In genomic region chr15:101031203-101031602, GRCh38 we compare ENCODE assay signal across 14 cellular contexts.
DNase-seq lines count a peak whose midpoint lies in the region; ATAC-seq, FAIRE-seq and TF ChIP-seq lines count a peak whose summit lies in the region.
"Had no signal": no experiment of that assay in that cellular context is flagged by ENCODE, and none has a peak within 500 bp of the region (broad histone marks: within the 10 kb centered on the region; RNA-seq: fewer than 3 reads in every experiment).

No MANE protein-coding gene starts in this region.

- H3K4me1 Mint-ChIP-seq in activated CD8-positive, alpha-beta T cell treated with anti-CD3 and anti-CD28 coated beads, Interleukin-2, amount 10 ng/mL, durations not matched to agents 7 days and 5 days (ENCODE audit: low read depth), result peaks cover 3% of the 10 kb centered on the region
- peaks cover 4% of the 10 kb centered on the region for H3K4me1 Mint-ChIP-seq in activated CD8-positive, alpha-beta T cell treated with anti-CD3 and anti-CD28 coated beads for 36 hours (ENCODE audit: low read depth)
- H3K4me1 Mint-ChIP-seq in astrocyte (ENCODE audit: low read depth, unreplicated experiment), result no peaks in the 10 kb centered on the region
- H3K4me1 Mint-ChIP-seq: activated naive CD4-positive, alpha-beta T cell treated with anti-CD3 and anti-CD28 coated beads, Interleukin-2, amount 10 ng/mL, durations not matched to agents 7 days and 5 days; CD8-positive, alpha-beta memory T cell had no signal

- no peaks in the 10 kb centered on the region for H3K9me3 Mint-ChIP-seq in activated CD8-positive, alpha-beta T cell treated with anti-CD3 and anti-CD28 coated beads, Interleukin-2, amount 10 ng/mL, durations not matched to agents 7 days and 5 days (ENCODE audit: insufficient read depth)
- peaks cover 13% of the 10 kb centered on the region for H3K9me3 Mint-ChIP-seq in activated CD8-positive, alpha-beta T cell treated with anti-CD3 and anti-CD28 coated beads for 36 hours
- peaks cover 1% of the 10 kb centered on the region for H3K9me3 Mint-ChIP-seq in astrocyte (ENCODE audit: unreplicated experiment)

- no peak for TF ChIP-seq POLR2A in spleen (IDR thresholded peaks at IDR 0.05)

- no peak for ATAC-seq in activated CD8-positive, alpha-beta T cell treated with anti-CD3 and anti-CD28 coated beads, Interleukin-2, amount 10 ng/mL, durations not matched to agents 7 days and 5 days
- no peak for ATAC-seq in activated CD8-positive, alpha-beta T cell treated with anti-CD3 and anti-CD28 coated beads for 36 hours
- ATAC-seq: foreskin keratinocyte had no signal

- intact Hi-C loops in activated CD8-positive, alpha-beta T cell treated with anti-CD3 and anti-CD28 coated beads for 36 hours (cut with micrococcal nuclease), result no loop called here
- intact Hi-C loops in spleen (cut with DNase I; ENCODE audit: low total_unique reads), result loop anchor here (5.0 kb wide), 1 partner anchor 46 kb away; no protein-coding TSS in a partner anchor

- H3K79me2 ChIP-seq in astrocyte (ENCODE audit: insufficient read depth, low read length), result no peaks in the 10 kb centered on the region

- H3K4me3 ChIP-seq in astrocyte (ENCODE audit: insufficient read depth, low read depth, low read length) (no peak overlapping the region), fibroblast of the aortic adventitia (ENCODE audit: low read depth, low read length) (no peak overlapping the region), spleen (no peak overlapping the region)

- peak; percentile 9 for DNase-seq in activated CD8-positive, alpha-beta T cell treated with anti-CD3 and anti-CD28 coated beads, Interleukin-2, amount 10 ng/mL, durations not matched to agents 7 days and 5 days
- no peak for DNase-seq in activated CD8-positive, alpha-beta T cell treated with anti-CD3 and anti-CD28 coated beads for 36 hours
- DNase-seq in astrocyte (ENCODE audit: low read depth), result peak; percentile 31
- peak; percentile 37 for DNase-seq in fibroblast of the aortic adventitia (ENCODE audit: low read depth)
- DNase-seq in spleen, result peak; percentile 55
- no peak for DNase-seq in GDM1 (lab: John Stamatoyannopoulos, UW)
- no peak for DNase-seq in NCI-H1436 treated with DMSO at 0.1 percent for 48 hours (lab: John Stamatoyannopoulos, UW)
- DNase-seq in NCI-H2081 (lab: John Stamatoyannopoulos, UW), result no peak
- DNase-seq: activated naive CD4-positive, alpha-beta T cell treated with anti-CD3 and anti-CD28 coated beads, Interleukin-2, amount 10 ng/mL, durations not matched to agents 7 days and 5 days; CD8-positive, alpha-beta memory T cell; NCI-H1048; NCI-H446 treated with DMSO at 0.1 percent for 48 hours had no signal

- WGBS in spleen, 5 donors, result 76 to 92% (median 81%) methylated on average over 8 of the region's 8 CpGs

- H3K4me1 ChIP-seq in astrocyte (ENCODE audit: insufficient read depth, low read length) (no peaks in the 10 kb centered on the region), spleen (peaks cover 0 to 37% (median 20%) of the 10 kb centered on the region in 6 donors)

- no peak overlapping the region for H3K4me2 ChIP-seq in astrocyte (ENCODE audit: low read length)

- H3K27ac ChIP-seq in astrocyte (ENCODE audit: low read depth, low read length) (no peak overlapping the region), spleen (peak overlapping the region in 1 of 8 donors; percentile 3)
- H3K27ac ChIP-seq: foreskin keratinocyte had no signal

- no peaks in the 10 kb centered on the region for H4K20me1 ChIP-seq in astrocyte (ENCODE audit: insufficient read depth, low read length)

- no peaks in the 10 kb centered on the region for H3K36me3 Mint-ChIP-seq in activated CD8-positive, alpha-beta T cell treated with anti-CD3 and anti-CD28 coated beads, Interleukin-2, amount 10 ng/mL, durations not matched to agents 7 days and 5 days (ENCODE audit: low read depth)
- H3K36me3 Mint-ChIP-seq in activated CD8-positive, alpha-beta T cell treated with anti-CD3 and anti-CD28 coated beads for 36 hours (ENCODE audit: low read depth), result no peaks in the 10 kb centered on the region
- no peaks in the 10 kb centered on the region for H3K36me3 Mint-ChIP-seq in astrocyte (ENCODE audit: low read depth, unreplicated experiment)
- H3K36me3 Mint-ChIP-seq: activated naive CD4-positive, alpha-beta T cell treated with anti-CD3 and anti-CD28 coated beads, Interleukin-2, amount 10 ng/mL, durations not matched to agents 7 days and 5 days had no signal

- FAIRE-seq in astrocyte (lab: Jason Lieb, UNC), result no peak

- TF ChIP-seq CTCF in activated CD8-positive, alpha-beta T cell treated with anti-CD3 and anti-CD28 coated beads for 36 hours (IDR thresholded peaks at IDR 0.05), result no peak
- no peak for TF ChIP-seq CTCF in astrocyte (IDR thresholded peaks at IDR 0.05; ENCODE audit: insufficient read depth, low read depth, low read length)
- TF ChIP-seq CTCF in fibroblast of the aortic adventitia (IDR thresholded peaks at IDR 0.05; ENCODE audit: insufficient read depth, low read length), result no peak
- no peak for TF ChIP-seq CTCF in spleen (IDR thresholded peaks at IDR 0.05 in 8 of 11, conservative IDR thresholded peaks at IDR 0.05 in 3 of 11)

- H2AFZ ChIP-seq in astrocyte (ENCODE audit: low read depth, low read length), result no peak overlapping the region

- peaks cover 40% of the 10 kb centered on the region for H3K27me3 Mint-ChIP-seq in activated CD8-positive, alpha-beta T cell treated with anti-CD3 and anti-CD28 coated beads, Interleukin-2, amount 10 ng/mL, durations not matched to agents 7 days and 5 days (ENCODE audit: low read depth)
- peaks cover 27% of the 10 kb centered on the region for H3K27me3 Mint-ChIP-seq in activated CD8-positive, alpha-beta T cell treated with anti-CD3 and anti-CD28 coated beads for 36 hours
- peaks cover 12% of the 10 kb centered on the region for H3K27me3 Mint-ChIP-seq in astrocyte (ENCODE audit: low read depth, unreplicated experiment)

- CTCF ChIA-PET in activated CD8-positive, alpha-beta T cell treated with anti-CD3 and anti-CD28 coated beads, Interleukin-2, amount 10 ng/mL, durations not matched to agents 7 days and 5 days (lab: Charles Lee), result interaction anchor here (1.7 kb wide), 1 partner anchor 15 kb away, joined by 5 read pairs; no protein-coding TSS in a partner anchor
- CTCF ChIA-PET in activated CD8-positive, alpha-beta T cell treated with anti-CD3 and anti-CD28 coated beads for 36 hours (lab: Charles Lee), result interaction anchor here (1.2 to 1.6 kb wide), 2 partner anchors 24 to 27 kb away, joined by 3 to 5 read pairs; no protein-coding TSS in a partner anchor

- H3K27me3 ChIP-seq in astrocyte (ENCODE audit: insufficient read depth, low read length), result no peaks in the 10 kb centered on the region
- no peaks in the 10 kb centered on the region for H3K27me3 ChIP-seq in spleen (replicated peaks in 1 of 7)
- H3K27me3 ChIP-seq: foreskin keratinocyte had no signal

- H3K4me3 Mint-ChIP-seq in activated CD8-positive, alpha-beta T cell treated with anti-CD3 and anti-CD28 coated beads, Interleukin-2, amount 10 ng/mL, durations not matched to agents 7 days and 5 days, result no peak overlapping the region
- no peak overlapping the region for H3K4me3 Mint-ChIP-seq in activated CD8-positive, alpha-beta T cell treated with anti-CD3 and anti-CD28 coated beads for 36 hours
- no peak overlapping the region for H3K4me3 Mint-ChIP-seq in astrocyte (ENCODE audit: unreplicated experiment)
- H3K4me3 Mint-ChIP-seq: activated naive CD4-positive, alpha-beta T cell treated with anti-CD3 and anti-CD28 coated beads, Interleukin-2, amount 10 ng/mL, durations not matched to agents 7 days and 5 days; stimulated activated naive CD8-positive, alpha-beta T cell treated with anti-CD3 and anti-CD28 coated beads, Interleukin-15, Interleukin-2, amounts not matched to agents 100 ng/mL and 50 ng/mL, for 24 hours had no signal

- POLR2A ChIA-PET in activated CD8-positive, alpha-beta T cell treated with anti-CD3 and anti-CD28 coated beads, Interleukin-2, amount 10 ng/mL, durations not matched to agents 7 days and 5 days (lab: Charles Lee), result no interaction called here
- POLR2A ChIA-PET in activated CD8-positive, alpha-beta T cell treated with anti-CD3 and anti-CD28 coated beads for 36 hours (lab: Charles Lee), result no interaction called here

- H3K9ac ChIP-seq in astrocyte (ENCODE audit: low read length), result no peak overlapping the region

- H3K27ac Mint-ChIP-seq in activated CD8-positive, alpha-beta T cell treated with anti-CD3 and anti-CD28 coated beads, Interleukin-2, amount 10 ng/mL, durations not matched to agents 7 days and 5 days, result no peak overlapping the region
- H3K27ac Mint-ChIP-seq in activated CD8-positive, alpha-beta T cell treated with anti-CD3 and anti-CD28 coated beads for 36 hours, result no peak overlapping the region
- no peak overlapping the region for H3K27ac Mint-ChIP-seq in astrocyte (ENCODE audit: unreplicated experiment)
- H3K27ac Mint-ChIP-seq: activated naive CD4-positive, alpha-beta T cell treated with anti-CD3 and anti-CD28 coated beads, Interleukin-2, amount 10 ng/mL, durations not matched to agents 7 days and 5 days; CD8-positive, alpha-beta memory T cell; stimulated activated naive CD8-positive, alpha-beta T cell treated with anti-CD3 and anti-CD28 coated beads, Interleukin-15, Interleukin-2, amounts not matched to agents 100 ng/mL and 50 ng/mL, for 24 hours had no signal

- H3K9me3 ChIP-seq in astrocyte (ENCODE audit: insufficient read depth, low read depth, low read length) (no peaks in the 10 kb centered on the region), spleen (peaks cover 0 to 22% (median 12%) of the 10 kb centered on the region in 8 donors)

- H3K36me3 ChIP-seq in astrocyte (ENCODE audit: insufficient read depth, low read length) (no peaks in the 10 kb centered on the region), spleen (peaks cover 0 to 76% (median 33%) of the 10 kb centered on the region in 6 donors)

Comparison
In these comparisons a context has a peak if more than half of its experiments do, and no peak if none do; other contexts are left out.
1. DNase-seq: peak in activated CD8-positive, alpha-beta T cell treated with anti-CD3 and anti-CD28 coated beads, Interleukin-2, amount 10 ng/mL, durations not matched to agents 7 days and 5 days (single experiment), astrocyte (single experiment), fibroblast of the aortic adventitia (single experiment) and spleen (single experiment); none in activated CD8-positive, alpha-beta T cell treated with anti-CD3 and anti-CD28 coated beads for 36 hours (single experiment), GDM1 (single experiment), NCI-H1436 treated with DMSO at 0.1 percent for 48 hours (single experiment) and NCI-H2081 (0 of 2).